Comparison of ENCODE assay signal across 12 cellular contexts in the genomic region with DNA sequence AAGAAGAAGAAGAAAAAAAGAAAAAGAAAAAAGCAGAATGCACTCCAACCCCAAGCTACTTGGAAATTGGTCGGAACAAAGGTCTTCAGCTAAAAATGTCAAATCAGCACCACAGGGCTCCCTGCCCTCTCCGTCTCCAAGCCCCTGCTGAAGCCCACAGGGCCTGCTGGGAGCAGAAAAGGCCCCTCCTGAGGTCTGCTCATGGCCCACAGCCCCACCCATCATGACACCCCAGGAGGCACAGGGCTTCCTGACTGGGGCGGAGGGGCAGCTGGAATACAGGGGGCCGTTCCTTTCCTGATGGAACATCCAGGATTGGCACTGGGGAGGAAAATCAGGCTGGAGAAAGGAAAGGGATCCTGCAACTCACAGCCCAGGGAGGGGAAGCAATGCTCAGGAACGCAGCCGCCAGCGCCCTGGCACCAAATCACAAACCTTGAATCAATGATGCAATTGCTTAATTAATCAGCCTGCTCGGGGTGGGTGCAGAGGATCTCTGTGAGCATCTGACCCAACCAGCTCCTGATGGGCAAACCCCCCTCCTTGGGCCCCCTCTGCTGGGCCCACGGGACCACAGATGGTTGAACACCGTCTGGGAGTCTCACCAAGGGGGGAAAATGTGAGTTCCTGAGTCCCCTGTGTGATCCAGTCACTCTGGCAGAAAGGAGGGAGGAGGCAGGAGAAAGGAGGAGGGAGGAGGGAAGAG.
DNase-seq lines count a peak whose midpoint lies in the region; TF ChIP-seq lines count a peak whose summit lies in the region.
"Had no signal": no experiment of that assay in that cellular context is flagged by ENCODE, and none has a peak within 500 bp of the region (broad histone marks: within the 10 kb centered on the region; RNA-seq: fewer than 3 reads in every experiment).

No MANE protein-coding gene starts in this region.

- H3K9ac ChIP-seq in HUES64 (ENCODE audit: low read depth, low read length) (peak overlapping the region; percentile 66; the same call in 1 of the 2 replicates), iPS-20b (ENCODE audit: low read depth, low read length) (peak overlapping the region; percentile 83), subcutaneous abdominal adipose tissue (ENCODE audit: low read length in 5 of 5) (peak overlapping the region in 1 of 5 donors; percentile 7)

- no peaks in the 10 kb centered on the region for H3K36me3 ChIP-seq in HUES64 (ENCODE audit: insufficient read depth, low read length)
- H3K36me3 ChIP-seq in iPS-20b (ENCODE audit: insufficient read depth, low read depth, low read length) = no peaks in the 10 kb centered on the region
- H3K36me3 ChIP-seq in subcutaneous abdominal adipose tissue (ENCODE audit: control insufficient read depth in 5 of 5, insufficient read depth in 5 of 5, low read length in 5 of 5) = peaks cover 0 to 2% (median 0%) of the 10 kb centered on the region in 5 donors
- no peaks in the 10 kb centered on the region for H3K36me3 ChIP-seq in Peyer's patch
- no peaks in the 10 kb centered on the region for H3K36me3 ChIP-seq in effector memory CD4-positive, alpha-beta T cell (ENCODE audit: control insufficient read depth, insufficient read depth, low read length)
- H3K36me3 ChIP-seq: pancreas had no signal

- H3K4me1 ChIP-seq in HUES64 (ENCODE audit: insufficient read depth, low read length) = peaks cover 95% of the 10 kb centered on the region
- H3K4me1 ChIP-seq in iPS-20b (ENCODE audit: insufficient read depth, low read length) = peaks cover 83% of the 10 kb centered on the region
- H3K4me1 ChIP-seq in subcutaneous abdominal adipose tissue (ENCODE audit: control insufficient read depth in 5 of 5, insufficient read depth in 5 of 5, low read length in 5 of 5) = peaks cover 8 to 48% (median 47%) of the 10 kb centered on the region in 5 donors
- H3K4me1 ChIP-seq in Peyer's patch = no peaks in the 10 kb centered on the region
- H3K4me1 ChIP-seq in effector memory CD4-positive, alpha-beta T cell (ENCODE audit: control insufficient read depth, insufficient read depth, low read length, poor library complexity, severe bottlenecking) = no peaks in the 10 kb centered on the region
- H3K4me1 ChIP-seq: pancreas had no signal

- H3K9me3 ChIP-seq in HUES64 (ENCODE audit: insufficient read depth, low read depth, low read length) (no peaks in the 10 kb centered on the region), iPS-20b (ENCODE audit: insufficient read depth, low read depth, low read length) (no peaks in the 10 kb centered on the region), subcutaneous abdominal adipose tissue (ENCODE audit: control insufficient read depth in 5 of 5, low read length in 5 of 5) (peaks cover 0 to 5% (median 0%) of the 10 kb centered on the region in 5 donors), Peyer's patch (no peaks in the 10 kb centered on the region)
- no peaks in the 10 kb centered on the region for H3K9me3 ChIP-seq in effector memory CD4-positive, alpha-beta T cell (ENCODE audit: control insufficient read depth, low read length)
- H3K9me3 ChIP-seq: pancreas had no signal

- DNase-seq in choroid plexus epithelial cell (ENCODE audit: low read depth) (peak; percentile 13), Peyer's patch (no peak), NCI-H1417 treated with DMSO at 0.1 percent for 48 hours (lab: John Stamatoyannopoulos, UW) (no peak), NCI-H526 (lab: John Stamatoyannopoulos, UW) (no peak)
- DNase-seq in effector memory CD4-positive, alpha-beta T cell = no peak
- DNase-seq: activated CD4-positive, alpha-beta T cell treated with anti-CD3 and anti-CD28 coated beads, Interleukin-2, amount 10 ng/mL, durations not matched to agents 24 days and 14 days; amniotic stem cell; Calu3; pancreas had no signal

- H3K4me3 ChIP-seq in HUES64 (ENCODE audit: low read length) = no peak overlapping the region
- H3K4me3 ChIP-seq in choroid plexus epithelial cell (ENCODE audit: low read depth, low read length) = no peak overlapping the region
- peak overlapping the region; percentile 62 for H3K4me3 ChIP-seq in iPS-20b (ENCODE audit: low read length)
- peak overlapping the region in 4 of 5 donors; percentile 7 to 28 (median 21) for H3K4me3 ChIP-seq in subcutaneous abdominal adipose tissue (ENCODE audit: low read depth in 1 of 5, low read length in 5 of 5)
- no peak overlapping the region for H3K4me3 ChIP-seq in Peyer's patch
- no peak overlapping the region for H3K4me3 ChIP-seq in effector memory CD4-positive, alpha-beta T cell (ENCODE audit: insufficient read depth, low read depth, low read length, poor library complexity, severe bottlenecking)
- H3K4me3 ChIP-seq: pancreas had no signal

- peak overlapping the region; percentile 97 for H3K27ac ChIP-seq in HUES64 (ENCODE audit: low read depth, low read length)
- H3K27ac ChIP-seq in iPS-20b (ENCODE audit: low read length) = peak overlapping the region; percentile 97
- peak overlapping the region; percentile 85 for H3K27ac ChIP-seq in subcutaneous abdominal adipose tissue (ENCODE audit: low read depth, low read length)
- peak overlapping the region in 2 of 4 donors; percentile 35 to 46 for H3K27ac ChIP-seq in Peyer's patch
- no peak overlapping the region for H3K27ac ChIP-seq in effector memory CD4-positive, alpha-beta T cell (ENCODE audit: insufficient read depth, low read length, poor library complexity, severe bottlenecking)
- H3K27ac ChIP-seq: pancreas had no signal

- TF ChIP-seq CTCF in choroid plexus epithelial cell (conservative IDR thresholded peaks at IDR 0.05; ENCODE audit: low read depth, low read length) (no peak), Peyer's patch (IDR thresholded peaks at IDR 0.05) (no peak)

- no peak for TF ChIP-seq POLR2A in Peyer's patch (IDR thresholded peaks at IDR 0.05)

- WGBS in HUES64 = 16% methylated on average over 10 of the region's 10 CpGs

- no peaks in the 10 kb centered on the region for H3K27me3 ChIP-seq in HUES64 (ENCODE audit: insufficient read depth, low read length)
- H3K27me3 ChIP-seq in iPS-20b (ENCODE audit: insufficient read depth, low read length) = no peaks in the 10 kb centered on the region
- H3K27me3 ChIP-seq in subcutaneous abdominal adipose tissue (ENCODE audit: control insufficient read depth in 5 of 5, insufficient read depth in 4 of 5, low read length in 5 of 5) = no peaks in the 10 kb centered on the region
- no peaks in the 10 kb centered on the region for H3K27me3 ChIP-seq in Peyer's patch
- no peaks in the 10 kb centered on the region for H3K27me3 ChIP-seq in effector memory CD4-positive, alpha-beta T cell (replicated peaks; ENCODE audit: control insufficient read depth, insufficient read depth, low read length, poor library complexity, severe bottlenecking)
- H3K27me3 ChIP-seq: pancreas had no signal

Comparison
In these comparisons a context has a peak if more than half of its experiments do, and no peak if none do; other contexts are left out.
1. H3K4me3 ChIP-seq: peak in iPS-20b (single experiment) and subcutaneous abdominal adipose tissue (4 of 5); none in HUES64 (single experiment), choroid plexus epithelial cell (single experiment), Peyer's patch (0 of 4) and effector memory CD4-positive, alpha-beta T cell (single experiment).